Comparison of ENCODE assay signal across 1 cellular context in the genomic region with DNA sequence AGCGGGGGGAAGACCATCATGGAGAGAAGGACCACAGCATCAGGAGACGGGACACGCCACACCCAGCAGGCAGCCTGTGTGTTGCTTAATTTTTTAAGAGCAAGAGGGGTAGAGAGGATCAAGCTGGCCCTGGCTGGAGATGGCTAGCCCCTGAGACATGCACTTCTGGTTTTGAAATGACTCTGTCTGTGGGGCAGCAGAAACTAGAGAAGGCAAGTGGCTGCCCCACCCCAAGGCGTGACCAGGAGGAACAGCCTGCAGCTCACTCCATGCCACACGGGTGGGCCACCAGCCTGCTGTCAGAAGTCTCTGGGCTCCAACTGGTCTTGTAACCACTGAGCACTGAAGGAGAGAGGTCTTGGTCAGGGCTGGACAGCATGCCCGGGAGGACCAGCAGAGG.
TF ChIP-seq lines count a peak whose summit lies in the region.

No MANE protein-coding gene starts in this region.

TF ChIP-seq in HepG2, 621 proteins besides CTCF, POLR2A, EP300 and RAD21 (continued from another document):
- TF ChIP-seq, protein P1, sequence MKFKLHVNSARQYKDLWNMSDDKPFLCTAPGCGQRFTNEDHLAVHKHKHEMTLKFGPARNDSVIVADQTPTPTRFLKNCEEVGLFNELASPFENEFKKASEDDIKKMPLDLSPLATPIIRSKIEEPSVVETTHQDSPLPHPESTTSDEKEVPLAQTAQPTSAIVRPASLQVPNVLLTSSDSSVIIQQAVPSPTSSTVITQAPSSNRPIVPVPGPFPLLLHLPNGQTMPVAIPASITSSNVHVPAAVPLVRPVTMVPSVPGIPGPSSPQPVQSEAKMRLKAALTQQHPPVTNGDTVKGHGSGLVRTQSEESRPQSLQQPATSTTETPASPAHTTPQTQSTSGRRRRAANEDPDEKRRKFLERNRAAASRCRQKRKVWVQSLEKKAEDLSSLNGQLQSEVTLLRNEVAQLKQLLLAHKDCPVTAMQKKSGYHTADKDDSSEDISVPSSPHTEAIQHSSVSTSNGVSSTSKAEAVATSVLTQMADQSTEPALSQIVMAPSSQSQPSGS (CRISPR knock-in tag; IDR thresholded peaks at IDR 0.05) = no peak
- TF ChIP-seq ZNF510 (CRISPR knock-in tag; IDR thresholded peaks at IDR 0.05; ENCODE audit: low read depth) (no peak), SALL1 (CRISPR knock-in tag; IDR thresholded peaks at IDR 0.05) (no peak), PAX8 (CRISPR knock-in tag; IDR thresholded peaks at IDR 0.05; ENCODE audit: borderline replicate concordance) (no peak), IRF2 (CRISPR knock-in tag; IDR thresholded peaks at IDR 0.05) (no peak), HNRNPK (IDR thresholded peaks at IDR 0.05; ENCODE audit: low read depth, low read length, poor library complexity, severe bottlenecking) (no peak), KLF12 (CRISPR knock-in tag; IDR thresholded peaks at IDR 0.05; ENCODE audit: borderline replicate concordance) (no peak)
- TF ChIP-seq, protein P2, sequence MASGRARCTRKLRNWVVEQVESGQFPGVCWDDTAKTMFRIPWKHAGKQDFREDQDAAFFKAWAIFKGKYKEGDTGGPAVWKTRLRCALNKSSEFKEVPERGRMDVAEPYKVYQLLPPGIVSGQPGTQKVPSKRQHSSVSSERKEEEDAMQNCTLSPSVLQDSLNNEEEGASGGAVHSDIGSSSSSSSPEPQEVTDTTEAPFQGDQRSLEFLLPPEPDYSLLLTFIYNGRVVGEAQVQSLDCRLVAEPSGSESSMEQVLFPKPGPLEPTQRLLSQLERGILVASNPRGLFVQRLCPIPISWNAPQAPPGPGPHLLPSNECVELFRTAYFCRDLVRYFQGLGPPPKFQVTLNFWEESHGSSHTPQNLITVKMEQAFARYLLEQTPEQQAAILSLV (CRISPR knock-in tag; IDR thresholded peaks at IDR 0.05; ENCODE audit: borderline replicate concordance) = no peak
- TF ChIP-seq, protein P3, sequence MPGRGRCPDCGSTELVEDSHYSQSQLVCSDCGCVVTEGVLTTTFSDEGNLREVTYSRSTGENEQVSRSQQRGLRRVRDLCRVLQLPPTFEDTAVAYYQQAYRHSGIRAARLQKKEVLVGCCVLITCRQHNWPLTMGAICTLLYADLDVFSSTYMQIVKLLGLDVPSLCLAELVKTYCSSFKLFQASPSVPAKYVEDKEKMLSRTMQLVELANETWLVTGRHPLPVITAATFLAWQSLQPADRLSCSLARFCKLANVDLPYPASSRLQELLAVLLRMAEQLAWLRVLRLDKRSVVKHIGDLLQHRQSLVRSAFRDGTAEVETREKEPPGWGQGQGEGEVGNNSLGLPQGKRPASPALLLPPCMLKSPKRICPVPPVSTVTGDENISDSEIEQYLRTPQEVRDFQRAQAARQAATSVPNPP (CRISPR knock-in tag; IDR thresholded peaks at IDR 0.05) = no peak
